ENCODE assay signal across 13 cellular contexts in the genomic region with DNA sequence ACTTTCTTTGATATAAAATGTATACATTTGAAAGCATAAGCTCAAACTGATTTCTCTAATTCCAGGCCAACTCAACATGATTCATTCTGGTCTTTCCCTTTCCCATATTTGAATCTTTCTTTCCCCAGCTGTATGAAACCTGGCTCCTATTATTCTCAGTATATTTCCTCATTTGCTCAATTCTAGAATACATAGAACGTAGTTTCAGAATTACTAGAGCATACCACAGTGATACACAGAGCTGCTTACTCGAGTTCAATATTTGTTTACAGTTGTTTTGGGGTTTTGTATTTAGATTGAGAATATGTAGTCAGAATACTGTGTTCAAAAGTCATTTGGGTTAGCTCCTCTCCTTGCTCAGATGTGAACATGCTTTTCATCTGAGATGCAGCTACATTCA. TPM values are rescaled to one million over a fixed set of nuclear protein-coding genes. Genes with fewer than 3 reads are reported as not detected.
DNase-seq lines count a peak whose midpoint lies in the region; ATAC-seq and TF ChIP-seq lines count a peak whose summit lies in the region.
"Had no signal": no experiment of that assay in that cellular context is flagged by ENCODE, and none has a peak within 500 bp of the region (broad histone marks: within the 10 kb centered on the region; RNA-seq: fewer than 3 reads in every experiment).

No MANE protein-coding gene starts in this region.

- no peaks in the 10 kb centered on the region for H3K27me3 Mint-ChIP-seq in activated CD8-positive, alpha-beta memory T cell treated with anti-CD3 and anti-CD28 coated beads, Interleukin-2, amount 10 ng/mL, durations not matched to agents 7 days and 5 days

- H3K36me3 ChIP-seq in H7 (replicated peaks; ENCODE audit: control insufficient read depth, insufficient read depth, low read length) (no peaks in the 10 kb centered on the region), mucosa of descending colon (ENCODE audit: low read depth) (peaks cover 6% of the 10 kb centered on the region)
- H3K36me3 ChIP-seq: prostate gland had no signal

- no peak for DNase-seq in activated CD8-positive, alpha-beta memory T cell treated with anti-CD3 and anti-CD28 coated beads, Interleukin-2, amount 10 ng/mL, durations not matched to agents 7 days and 5 days
- no peak for DNase-seq in activated CD8-positive, alpha-beta memory T cell treated with anti-CD3 and anti-CD28 coated beads, Interleukin-2, amount 50 U/mL, for 48 hours
- DNase-seq in stimulated activated effector memory CD8-positive, alpha-beta T cell treated with anti-CD3 and anti-CD28 coated beads, Interleukin-12 subunit alpha, Interleukin-12 subunit beta, amount 100 ng/mL, for 72 hours (ENCODE audit: low spot score in 2 of 2) = no peak
- DNase-seq in H7 (no peak), mucosa of descending colon (no peak)
- DNase-seq in stimulated activated CD4-positive, alpha-beta T cell treated with anti-CD3 and anti-CD28 coated beads, Interleukin-4, amount 100 ng/mL, for 24 hours = no peak
- DNase-seq: activated naive CD4-positive, alpha-beta T cell treated with anti-CD3 and anti-CD28 coated beads, Interleukin-2, amount 50 U/mL, for 16 hours; NCI-H524; stimulated activated CD4-positive, alpha-beta T cell treated with anti-CD3 and anti-CD28 coated beads, Interleukin-4, amount 100 ng/mL, for 1 hour had no signal

- H3K4me1 ChIP-seq in mucosa of descending colon (ENCODE audit: low read depth) = no peaks in the 10 kb centered on the region
- H3K4me1 ChIP-seq: prostate gland had no signal

- peak; percentile 77 for ATAC-seq in activated CD8-positive, alpha-beta memory T cell treated with anti-CD3 and anti-CD28 coated beads, Interleukin-2, amount 10 ng/mL, durations not matched to agents 7 days and 5 days
- ATAC-seq in GM21576 (IDR thresholded peaks at IDR 0.05; ENCODE audit: unreplicated experiment) = peak; percentile 62
- ATAC-seq in HG03103 (IDR thresholded peaks at IDR 0.05; ENCODE audit: low read depth, unreplicated experiment) = peak; percentile 62
- peak; percentile 88 for ATAC-seq in stimulated activated effector memory CD8-positive, alpha-beta T cell treated with anti-CD3 and anti-CD28 coated beads, Interleukin-12 subunit alpha, Interleukin-12 subunit beta, amount 100 ng/mL, for 72 hours
- no peak for ATAC-seq in mucosa of descending colon
- ATAC-seq: esophagus mucosa had no signal

- no peaks in the 10 kb centered on the region for H3K27me3 ChIP-seq in H7 (ENCODE audit: control insufficient read depth, insufficient read depth, low read length)

- no peak for TF ChIP-seq CTCF in mucosa of descending colon (IDR thresholded peaks at IDR 0.05)

- no peaks in the 10 kb centered on the region for H3K9me3 Mint-ChIP-seq in activated CD8-positive, alpha-beta memory T cell treated with anti-CD3 and anti-CD28 coated beads, Interleukin-2, amount 10 ng/mL, durations not matched to agents 7 days and 5 days (ENCODE audit: low read depth)
- H3K9me3 Mint-ChIP-seq in stimulated activated effector memory CD8-positive, alpha-beta T cell treated with anti-CD3 and anti-CD28 coated beads, Interleukin-12 subunit alpha, Interleukin-12 subunit beta, amount 100 ng/mL, for 72 hours = no peaks in the 10 kb centered on the region

- H3K9me3 ChIP-seq in mucosa of descending colon = no peaks in the 10 kb centered on the region
- H3K9me3 ChIP-seq: prostate gland had no signal

- no peak overlapping the region for H3K4me3 ChIP-seq in H7 (ENCODE audit: insufficient read depth, low read depth, low read length)
- H3K4me3 ChIP-seq in mucosa of descending colon = no peak overlapping the region
- H3K4me3 ChIP-seq: prostate gland had no signal

- peak overlapping the region; percentile 51 for H3K27ac Mint-ChIP-seq in activated CD8-positive, alpha-beta memory T cell treated with anti-CD3 and anti-CD28 coated beads, Interleukin-2, amount 10 ng/mL, durations not matched to agents 7 days and 5 days
- peak overlapping the region; percentile 63 for H3K27ac Mint-ChIP-seq in stimulated activated effector memory CD8-positive, alpha-beta T cell treated with anti-CD3 and anti-CD28 coated beads, Interleukin-12 subunit alpha, Interleukin-12 subunit beta, amount 100 ng/mL, for 72 hours

- H3K4me1 Mint-ChIP-seq in activated CD8-positive, alpha-beta memory T cell treated with anti-CD3 and anti-CD28 coated beads, Interleukin-2, amount 10 ng/mL, durations not matched to agents 7 days and 5 days = peaks cover 74% of the 10 kb centered on the region
- peaks cover 58% of the 10 kb centered on the region for H3K4me1 Mint-ChIP-seq in stimulated activated effector memory CD8-positive, alpha-beta T cell treated with anti-CD3 and anti-CD28 coated beads, Interleukin-12 subunit alpha, Interleukin-12 subunit beta, amount 100 ng/mL, for 72 hours

- CTCF ChIA-PET in activated CD8-positive, alpha-beta memory T cell treated with anti-CD3 and anti-CD28 coated beads, Interleukin-2, amount 10 ng/mL, durations not matched to agents 7 days and 5 days (lab: Charles Lee) = interaction anchor here (0.8 to 1.4 kb wide), 3 partner anchors 44 to 53 kb away, joined by 3 to 4 read pairs (median 3); no protein-coding TSS in a partner anchor

- intact Hi-C loops in mucosa of descending colon (cut with DNase I, micrococcal nuclease) = no loop called here

- H3K4me3 Mint-ChIP-seq in activated CD8-positive, alpha-beta memory T cell treated with anti-CD3 and anti-CD28 coated beads, Interleukin-2, amount 10 ng/mL, durations not matched to agents 7 days and 5 days = peak overlapping the region; percentile 8
- H3K4me3 Mint-ChIP-seq in stimulated activated effector memory CD8-positive, alpha-beta T cell treated with anti-CD3 and anti-CD28 coated beads, Interleukin-12 subunit alpha, Interleukin-12 subunit beta, amount 100 ng/mL, for 72 hours = peak overlapping the region; percentile 38

- H3K36me3 Mint-ChIP-seq in activated CD8-positive, alpha-beta memory T cell treated with anti-CD3 and anti-CD28 coated beads, Interleukin-2, amount 10 ng/mL, durations not matched to agents 7 days and 5 days = peaks cover 52% of the 10 kb centered on the region
- peaks cover 48% of the 10 kb centered on the region for H3K36me3 Mint-ChIP-seq in stimulated activated effector memory CD8-positive, alpha-beta T cell treated with anti-CD3 and anti-CD28 coated beads, Interleukin-12 subunit alpha, Interleukin-12 subunit beta, amount 100 ng/mL, for 72 hours

RNA-seq across cellular contexts. Expression of gene TNFRSF11A, which starts 43.0 kb away (rescaled TPM):
- total RNA-seq in activated CD8-positive, alpha-beta memory T cell treated with anti-CD3 and anti-CD28 coated beads, Interleukin-2, amount 10 ng/mL, durations not matched to agents 7 days and 5 days = 1 to 10 TPM; 8.0 to 9.7 TPM
- total RNA-seq in H7 (2014; rRNA removed; shearing (Covaris generic)) = 1.2 and 2.8 TPM in 2 replicates
- 10 to 100 TPM; 23.3 to 87.3 (median 59.3) TPM for total RNA-seq in mucosa of descending colon
